In genomic region chrX:48697182-48697727, GRCh38 we compare ENCODE assay signal across 8 cellular contexts. TPM values are rescaled to one million over a fixed set of nuclear protein-coding genes. Genes with fewer than 3 reads are reported as not detected.
DNase-seq lines count a peak whose midpoint lies in the region; ATAC-seq, FAIRE-seq and TF ChIP-seq lines count a peak whose summit lies in the region.

No MANE protein-coding gene starts in this region.

- no CpG with 5 or more reads among the region's 12 CpGs for WGBS in iPS DF 6.9 (ENCODE audit: insufficient coverage, insufficient read length)

- POLR2A ChIA-PET in T-cell (lab: Charles Lee) = no interaction called here

- H3K9me3 ChIP-seq in right atrium auricular region = no peaks in the 10 kb centered on the region
- no peaks in the 10 kb centered on the region for H3K9me3 ChIP-seq in iPS DF 6.9 (ENCODE audit: control insufficient read depth, insufficient read depth, low read length)

- H3K36me3 Mint-ChIP-seq in T-cell = peaks cover 6% of the 10 kb centered on the region

- no peak for TF ChIP-seq CTCF in right atrium auricular region (IDR thresholded peaks at IDR 0.05)

- H3K4me3 ChIP-seq in right atrium auricular region (peak overlapping the region; percentile 42 to 64), iPS DF 6.9 (ENCODE audit: low read length) (peak overlapping the region; percentile 92)

- no peaks in the 10 kb centered on the region for H3K27me3 ChIP-seq in right atrium auricular region
- no peaks in the 10 kb centered on the region for H3K27me3 ChIP-seq in iPS DF 6.9 (ENCODE audit: control insufficient read depth, insufficient read depth, low read length)

- peaks cover 30 to 32% (median 32%) of the 10 kb centered on the region in 3 donors for H3K4me1 Mint-ChIP-seq in T-cell
- peaks cover 46% of the 10 kb centered on the region for H3K4me1 Mint-ChIP-seq in stimulated activated naive CD8-positive, alpha-beta T cell treated with anti-CD3 and anti-CD28 coated beads, Interleukin-15, amount 100 ng/mL, for 72 hours

- peak overlapping the region; percentile 48 to 55 for H3K27ac Mint-ChIP-seq in T-cell
- peak overlapping the region; percentile 89 to 97 for H3K27ac Mint-ChIP-seq in stimulated activated naive CD8-positive, alpha-beta T cell treated with anti-CD3 and anti-CD28 coated beads, Interleukin-15, amount 100 ng/mL, for 72 hours

- peaks cover 0 to 5% of the 10 kb centered on the region in 2 donors for H3K27me3 Mint-ChIP-seq in T-cell
- H3K27me3 Mint-ChIP-seq in stimulated activated naive CD8-positive, alpha-beta T cell treated with anti-CD3 and anti-CD28 coated beads, Interleukin-15, amount 100 ng/mL, for 72 hours = no peaks in the 10 kb centered on the region

- CTCF ChIA-PET in T-cell (lab: Charles Lee) = no interaction called here

- no peaks in the 10 kb centered on the region for H3K9me3 Mint-ChIP-seq in T-cell
- H3K9me3 Mint-ChIP-seq in stimulated activated naive CD8-positive, alpha-beta T cell treated with anti-CD3 and anti-CD28 coated beads, Interleukin-15, amount 100 ng/mL, for 72 hours = no peaks in the 10 kb centered on the region

- H3K27ac ChIP-seq in right atrium auricular region (peak overlapping the region in 1 of 2 donors; percentile 89), iPS DF 6.9 (ENCODE audit: low read length) (no peak overlapping the region)

- no peak for ATAC-seq in left cardiac atrium
- peak in 1 of 4 experiments; percentile 2 for ATAC-seq in T-cell (replicated peaks in 1 of 4)
- ATAC-seq in stimulated activated naive CD8-positive, alpha-beta T cell treated with anti-CD3 and anti-CD28 coated beads, Interleukin-15, amount 100 ng/mL, for 72 hours = no peak

- FAIRE-seq in frontal cortex (lab: Jason Lieb, UNC) = no peak

- H3K4me3 Mint-ChIP-seq in T-cell = peak overlapping the region; percentile 59 to 91 (median 72)
- peak overlapping the region; percentile 92 to 94 for H3K4me3 Mint-ChIP-seq in stimulated activated naive CD8-positive, alpha-beta T cell treated with anti-CD3 and anti-CD28 coated beads, Interleukin-15, amount 100 ng/mL, for 72 hours

- DNase-seq in right atrium auricular region (ENCODE audit: low spot score) (no peak), left cardiac atrium (no peak), T-cell (no peak), iPS DF 6.9 (ENCODE audit: low read depth, low spot score) (no peak), superior temporal gyrus (ENCODE audit: extremely low spot score) (no peak), NCI-H446 treated with DMSO at 0.1 percent for 48 hours (lab: John Stamatoyannopoulos, UW) (no peak), frontal cortex (ENCODE audit: low spot score in 2 of 2) (no peak)
- DNase-seq in stimulated activated naive CD8-positive, alpha-beta T cell treated with anti-CD3 and anti-CD28 coated beads, Interleukin-15, amount 100 ng/mL, for 72 hours = no peak

- H3K36me3 ChIP-seq in right atrium auricular region = peaks cover 6% of the 10 kb centered on the region
- peaks cover 19% of the 10 kb centered on the region for H3K36me3 ChIP-seq in iPS DF 6.9 (ENCODE audit: control insufficient read depth, insufficient read depth, low read length)

- intact Hi-C loops in left cardiac atrium (cut with DNase I) = no loop called here

- peaks cover 0 to 7% of the 10 kb centered on the region in 2 donors for H3K4me1 ChIP-seq in right atrium auricular region
- peaks cover 4% of the 10 kb centered on the region; the same call in 1 of the 2 replicates for H3K4me1 ChIP-seq in iPS DF 6.9 (ENCODE audit: control insufficient read depth, insufficient read depth, low read length)

RNA-seq across cellular contexts. Expression of gene SUV39H1, which starts 0.7 kb away (rescaled TPM):
- total RNA-seq in right atrium auricular region (1 to 10 TPM; 3.8 to 8.0 TPM), left cardiac atrium (1 to 10 TPM; 3.6 to 3.8 TPM), T-cell (10 to 100 TPM in 3 of 5 donors, 1 to 10 TPM in 2; 7.6 to 12.0 (median 10.6) TPM), frontal cortex (2.9 TPM)

RNA-seq across cellular contexts. Expression of gene WAS, which starts 13.7 kb away (rescaled TPM):
- 1 to 10 TPM; 3.0 to 4.5 TPM for total RNA-seq in right atrium auricular region
- 1 to 10 TPM; 5.0 to 9.1 TPM for total RNA-seq in left cardiac atrium
- 100 to 1,000 TPM in 3 of 5 donors, 10 to 100 TPM in 2; 92.0 to 118 (median 103) TPM for total RNA-seq in T-cell
- 2.0 TPM for total RNA-seq in frontal cortex

Comparison
In these comparisons a context has a peak if more than half of its experiments do, and no peak if none do; other contexts are left out.
1. RNA of gene WAS, which starts 13.7 kb away (total RNA-seq): 92.0 to 118 TPM in T-cell; 5.0 to 9.1 TPM in left cardiac atrium, 3.0 to 4.5 TPM in right atrium auricular region and 2.0 TPM in frontal cortex (single experiment); every median in the first group is over 4 times any median in the second.